Comparison of ENCODE assay signal across 19 cellular contexts in the genomic region with DNA sequence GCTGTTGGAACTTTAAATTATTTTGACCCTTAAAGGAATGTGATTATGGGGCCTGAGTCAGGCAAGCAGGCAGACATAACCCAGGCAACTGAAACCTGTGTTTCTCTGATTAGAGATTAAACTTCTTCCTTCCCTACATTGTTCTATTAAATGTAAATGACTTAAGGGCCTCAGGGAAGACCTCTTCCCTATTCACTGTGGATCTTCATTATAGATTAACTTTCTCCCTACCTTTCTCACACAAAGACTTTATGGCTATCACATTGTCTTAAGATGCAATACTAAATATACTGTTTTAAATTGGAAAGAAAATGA. TPM values are rescaled to one million over a fixed set of nuclear protein-coding genes. Genes with fewer than 3 reads are reported as not detected.
DNase-seq lines count a peak whose midpoint lies in the region; ATAC-seq and TF ChIP-seq lines count a peak whose summit lies in the region.
"Had no signal": no experiment of that assay in that cellular context is flagged by ENCODE, and none has a peak within 500 bp of the region (broad histone marks: within the 10 kb centered on the region; RNA-seq: fewer than 3 reads in every experiment).

No MANE protein-coding gene starts in this region.

- H3K9ac ChIP-seq in adipocyte (ENCODE audit: low read length) (peak overlapping the region; percentile 46), mesenchymal stem cell (ENCODE audit: low read length) (peak overlapping the region; percentile 54)

- H3K4me2 ChIP-seq in mesenchymal stem cell (ENCODE audit: low read length, poor library complexity, severe bottlenecking): no peak overlapping the region
- H3K4me2 ChIP-seq: A549 had no signal

- H3K14ac ChIP-seq in mesenchymal stem cell (ENCODE audit: low read length in 2 of 2): no peak overlapping the region

- intact Hi-C loops in upper lobe of right lung (cut with DNase I): no loop called here

- H3K79me1 ChIP-seq in mesenchymal stem cell (replicated peaks; ENCODE audit: low read length, poor library complexity, severe bottlenecking): no peaks in the 10 kb centered on the region

- H2BK120ac ChIP-seq in mesenchymal stem cell (ENCODE audit: low read depth, low read length): no peak overlapping the region

- H3K4me1 ChIP-seq in adipocyte (ENCODE audit: control insufficient read depth, insufficient read depth, low read length) (peaks cover 72% of the 10 kb centered on the region), mesenchymal stem cell (ENCODE audit: control insufficient read depth, insufficient read depth, low read depth, low read length) (peaks cover 15% of the 10 kb centered on the region), upper lobe of right lung (no peaks in the 10 kb centered on the region)

- H3K18ac ChIP-seq in mesenchymal stem cell (ENCODE audit: low read depth in 1 of 2, low read length in 2 of 2): no peak overlapping the region

- H3K27me3 ChIP-seq in adipocyte (replicated peaks; ENCODE audit: control insufficient read depth, insufficient read depth, low read length) (no peaks in the 10 kb centered on the region), mesenchymal stem cell (ENCODE audit: control insufficient read depth in 1 of 2, insufficient read depth in 1 of 2, low read length in 2 of 2) (no peaks in the 10 kb centered on the region), brain microvascular endothelial cell (replicated peaks) (no peaks in the 10 kb centered on the region), upper lobe of right lung (no peaks in the 10 kb centered on the region)

- H3K27ac ChIP-seq in mesenchymal stem cell (ENCODE audit: low read length, poor library complexity, severe bottlenecking) (peak overlapping the region; percentile 50), brain microvascular endothelial cell (no peak overlapping the region), upper lobe of right lung (no peak overlapping the region)
- H3K27ac ChIP-seq: A549 had no signal

- ATAC-seq in upper lobe of right lung: no peak
- ATAC-seq in HG03280 (IDR thresholded peaks at IDR 0.05; ENCODE audit: unreplicated experiment): no peak
- ATAC-seq in HG02623 (IDR thresholded peaks at IDR 0.05; ENCODE audit: unreplicated experiment): no peak
- ATAC-seq: A549, Panc1, Right ventricle myocardium inferior had no signal

- DNase-seq in Caki2 (ENCODE audit: low read depth) (peak; percentile 60), adipocyte (ENCODE audit: low read depth) (no peak), mesenchymal stem cell (no peak), renal cortical epithelial cell (ENCODE audit: low read depth) (peak; percentile 80), brain microvascular endothelial cell (no peak), upper lobe of right lung (no peak)
- DNase-seq: COR-L47, DMS53, H7, NCI-H1092, NCI-H1694, NCI-H446 had no signal

- in situ Hi-C loops in Caki2 (cut with HindIII; ENCODE audit: low pct_unique_long_range_greater_than_20kb, low sequenced_read_pairs) (no loop called here), brain microvascular endothelial cell (cut with HindIII; ENCODE audit: low pct_ligation_motif_present, low sequenced_read_pairs) (no loop called here)

- H2BK12ac ChIP-seq in mesenchymal stem cell (ENCODE audit: low read length in 2 of 2): no peak overlapping the region

- no peak overlapping the region for H2BK5ac ChIP-seq in mesenchymal stem cell (ENCODE audit: low read depth, low read length, poor library complexity, severe bottlenecking)

- H2BK15ac ChIP-seq in mesenchymal stem cell (ENCODE audit: low read depth, poor library complexity, severe bottlenecking): no peak overlapping the region

- no peak overlapping the region for H3K23ac ChIP-seq in mesenchymal stem cell (ENCODE audit: low read length in 2 of 2)

- H4K8ac ChIP-seq in mesenchymal stem cell (ENCODE audit: low read length): no peak overlapping the region

- no peak overlapping the region for H2AFZ ChIP-seq in mesenchymal stem cell (ENCODE audit: low read depth, low read length)

- no peak overlapping the region for H4K91ac ChIP-seq in mesenchymal stem cell (ENCODE audit: low read length)

- H3K4ac ChIP-seq in mesenchymal stem cell (ENCODE audit: low read depth in 1 of 2, low read length in 2 of 2): no peak overlapping the region

- no peak overlapping the region for H2AK5ac ChIP-seq in mesenchymal stem cell (ENCODE audit: low read length, severe bottlenecking)

- TF ChIP-seq CTCF in brain microvascular endothelial cell (IDR thresholded peaks at IDR 0.05; ENCODE audit: low read depth, low read length, missing control alignments): no peak
- no peak for TF ChIP-seq CTCF in upper lobe of right lung (IDR thresholded peaks at IDR 0.05)

- H3K4me3 ChIP-seq in adipocyte (ENCODE audit: low read length): no peak overlapping the region
- H3K4me3 ChIP-seq in mesenchymal stem cell (ENCODE audit: insufficient read depth in 1 of 2, low read depth in 1 of 2, low read length in 2 of 2): no peak overlapping the region
- H3K4me3 ChIP-seq in brain microvascular endothelial cell (ENCODE audit: low read depth, low read length): no peak overlapping the region
- no peak overlapping the region for H3K4me3 ChIP-seq in upper lobe of right lung
- H3K4me3 ChIP-seq: A549 had no signal

- H3K9me3 ChIP-seq in adipocyte (ENCODE audit: control insufficient read depth, low read length) (peaks cover 3% of the 10 kb centered on the region), mesenchymal stem cell (ENCODE audit: control insufficient read depth, low read length) (peaks cover 3% of the 10 kb centered on the region), upper lobe of right lung (no peaks in the 10 kb centered on the region)
- H3K9me3 ChIP-seq: A549 had no signal

- H3K36me3 ChIP-seq in adipocyte (ENCODE audit: control insufficient read depth, insufficient read depth, low read length, severe bottlenecking) (no peaks in the 10 kb centered on the region), mesenchymal stem cell (ENCODE audit: control insufficient read depth in 1 of 2, insufficient read depth in 2 of 2, low read depth in 1 of 2, low read length in 2 of 2) (no peaks in the 10 kb centered on the region), brain microvascular endothelial cell (replicated peaks) (no peaks in the 10 kb centered on the region), upper lobe of right lung (no peaks in the 10 kb centered on the region)

RNA-seq across cellular contexts. Expression of gene METTL21C, which starts 8.8 kb away (rescaled TPM):
- not detected in 2 replicates for total RNA-seq in Caki2 (2014; rRNA removed; shearing (Covaris generic); ENCODE audit: low replicate concordance)
- not detected for polyA plus RNA-seq in mesenchymal stem cell (2013, experiment 1 of 2)
- polyA plus RNA-seq in mesenchymal stem cell (2013, experiment 2 of 2): not detected
- total RNA-seq in renal cortical epithelial cell (not detected in 2 replicates), upper lobe of right lung (not detected)
- total RNA-seq: H7, HT1080, Right ventricle myocardium inferior had no signal
- polyA plus RNA-seq: A549, CD14-positive monocyte had no signal

Comparison
In these comparisons a context has a peak if more than half of its experiments do, and no peak if none do; other contexts are left out.
1. DNase-seq: peak in Caki2 (single experiment) and renal cortical epithelial cell (single experiment); none in adipocyte (single experiment), mesenchymal stem cell (single experiment), brain microvascular endothelial cell (single experiment) and upper lobe of right lung (single experiment).